ENCODE assay signal across 8 cellular contexts in the genomic region with DNA sequence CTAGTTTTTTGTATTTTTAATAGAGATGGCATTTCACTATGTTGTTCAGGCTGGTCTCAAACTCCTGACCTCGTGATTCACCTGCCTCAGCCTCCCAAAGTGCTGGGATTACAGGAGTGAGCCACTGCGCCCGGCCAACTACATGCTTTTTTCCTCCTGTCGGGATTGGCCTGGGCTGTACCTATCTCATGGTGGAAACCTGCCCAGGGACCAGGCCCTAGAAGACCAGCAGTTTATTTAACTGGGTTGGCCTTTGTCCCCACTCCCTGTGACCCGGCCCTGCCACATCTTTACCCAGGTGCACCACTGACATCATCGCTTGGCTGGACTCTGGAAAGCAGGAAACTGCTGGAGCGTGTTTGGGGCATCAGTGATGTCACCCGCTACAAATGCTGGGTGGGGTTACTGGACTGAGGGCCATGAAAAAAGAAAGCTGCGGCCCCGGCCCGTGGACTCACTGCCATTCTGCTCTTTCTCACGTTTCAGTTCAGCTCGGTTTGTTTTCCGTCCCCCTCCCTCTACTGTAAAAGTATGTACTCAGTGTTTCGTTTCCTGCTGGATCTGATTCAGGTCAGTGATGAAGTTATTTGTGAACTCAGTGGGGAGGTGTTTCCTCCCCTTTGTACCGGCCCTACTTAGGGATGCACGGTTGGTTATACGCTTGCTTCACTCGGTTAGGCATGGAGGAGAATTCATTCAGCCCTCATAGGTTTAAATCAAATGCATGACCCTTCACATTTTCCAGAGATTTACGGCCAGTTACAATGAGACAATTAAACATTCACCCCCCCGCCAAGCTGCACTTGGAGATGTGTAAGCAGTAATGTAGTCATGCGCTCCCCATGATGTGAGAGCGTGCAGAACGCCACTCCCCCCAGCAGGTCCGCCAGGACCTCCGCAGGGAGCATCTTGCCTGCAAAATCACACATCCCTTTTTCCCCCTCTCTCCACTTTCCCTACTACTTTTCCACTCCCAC.
DNase-seq lines count a peak whose midpoint lies in the region; ATAC-seq and TF ChIP-seq lines count a peak whose summit lies in the region.

No MANE protein-coding gene starts in this region.

- H3K4me3 ChIP-seq in HUES64 (ENCODE audit: low read length) (no peak overlapping the region), iPS-18a (ENCODE audit: low read length) (peak overlapping the region; percentile 2), stomach smooth muscle (ENCODE audit: low read length in 2 of 2) (peak overlapping the region; percentile 48 to 67)

- H3K9ac ChIP-seq in HUES64 (ENCODE audit: low read depth, low read length) (no peak overlapping the region), iPS-18a (ENCODE audit: low read length) (no peak overlapping the region), stomach smooth muscle (ENCODE audit: low read length in 2 of 2) (peak overlapping the region; percentile 19 to 72)

- CTCF ChIA-PET in WTC11 (lab: Charles Lee), result interaction anchor here (0.7 to 1.6 kb wide), 3 partner anchors 30 to 279 kb away, joined by 3 to 7 read pairs (median 4); no protein-coding TSS in a partner anchor

- H3K27me3 ChIP-seq in HUES64 (ENCODE audit: insufficient read depth, low read length) (no peaks in the 10 kb centered on the region), iPS-18a (ENCODE audit: control insufficient read depth, insufficient read depth, low read length) (no peaks in the 10 kb centered on the region), stomach smooth muscle (ENCODE audit: control insufficient read depth in 1 of 2, insufficient read depth in 2 of 2, low read length in 2 of 2) (no peaks in the 10 kb centered on the region)

- H3K36me3 ChIP-seq in HUES64 (ENCODE audit: insufficient read depth, low read length), result peaks cover 23% of the 10 kb centered on the region
- H3K36me3 ChIP-seq in iPS-18a (ENCODE audit: control insufficient read depth, low read depth, low read length), result no peaks in the 10 kb centered on the region
- H3K36me3 ChIP-seq in stomach smooth muscle (ENCODE audit: control insufficient read depth in 2 of 2, insufficient read depth in 2 of 2, low read length in 2 of 2), result no peaks in the 10 kb centered on the region

- peaks cover 27% of the 10 kb centered on the region for H3K4me1 Mint-ChIP-seq in WTC11
- no peaks in the 10 kb centered on the region for H3K4me1 Mint-ChIP-seq in stimulated activated naive B cell treated with anti-CD40 and anti-IgM and Interleukin-4, amounts not matched to agents 10 μg/mL and 1 μg/mL and 100 μg/mL, for 72 hours

- 48% methylated on average over 23 of the region's 26 CpGs for WGBS in HUES64

- H3K4me1 ChIP-seq in HUES64 (ENCODE audit: insufficient read depth, low read length) (peaks cover 10% of the 10 kb centered on the region; the same call in 1 of the 2 replicates), iPS-18a (ENCODE audit: control insufficient read depth, low read depth, low read length) (no peaks in the 10 kb centered on the region), stomach smooth muscle (ENCODE audit: control insufficient read depth, insufficient read depth, low read length) (peaks cover 25% of the 10 kb centered on the region)

- peaks cover 12% of the 10 kb centered on the region for H3K9me3 Mint-ChIP-seq in WTC11
- H3K9me3 Mint-ChIP-seq in stimulated activated naive B cell treated with anti-CD40 and anti-IgM and Interleukin-4, amounts not matched to agents 10 μg/mL and 1 μg/mL and 100 μg/mL, for 72 hours, result peaks cover 5 to 11% of the 10 kb centered on the region in 2 donors

- DNase-seq in WTC11 (ENCODE audit: low spot score), result no peak
- no peak for DNase-seq in stimulated activated naive B cell treated with anti-CD40 and anti-IgM and Interleukin-4, amounts not matched to agents 10 μg/mL and 1 μg/mL and 100 μg/mL, for 72 hours
- DNase-seq in SKM-1 (lab: John Stamatoyannopoulos, UW; ENCODE audit: unreplicated experiment), result no peak
- no peak for DNase-seq in AML-193 (lab: John Stamatoyannopoulos, UW)

- peak overlapping the region; percentile 93 for H3K27ac Mint-ChIP-seq in WTC11
- H3K27ac Mint-ChIP-seq in stimulated activated naive B cell treated with anti-CD40 and anti-IgM and Interleukin-4, amounts not matched to agents 10 μg/mL and 1 μg/mL and 100 μg/mL, for 72 hours, result no peak overlapping the region

- no peak for TF ChIP-seq CTCF in WTC11 (IDR thresholded peaks at IDR 0.05)

- no peaks in the 10 kb centered on the region for H3K27me3 Mint-ChIP-seq in WTC11 (ENCODE audit: low read depth)
- no peaks in the 10 kb centered on the region for H3K27me3 Mint-ChIP-seq in stimulated activated naive B cell treated with anti-CD40 and anti-IgM and Interleukin-4, amounts not matched to agents 10 μg/mL and 1 μg/mL and 100 μg/mL, for 72 hours

- peak overlapping the region; percentile 29; the same call in 1 of the 2 replicates for H3K27ac ChIP-seq in HUES64 (ENCODE audit: low read depth, low read length)
- no peak overlapping the region for H3K27ac ChIP-seq in iPS-18a (ENCODE audit: low read length)
- peak overlapping the region; percentile 66 for H3K27ac ChIP-seq in stomach smooth muscle (ENCODE audit: low read length)

- POLR2A ChIA-PET in WTC11 (lab: Charles Lee), result no interaction called here

- H3K36me3 Mint-ChIP-seq in WTC11, result peaks cover 17% of the 10 kb centered on the region
- H3K36me3 Mint-ChIP-seq in stimulated activated naive B cell treated with anti-CD40 and anti-IgM and Interleukin-4, amounts not matched to agents 10 μg/mL and 1 μg/mL and 100 μg/mL, for 72 hours, result peaks cover 50 to 74% of the 10 kb centered on the region in 2 donors

- peak overlapping the region; percentile 29 for H3K4me3 Mint-ChIP-seq in WTC11
- H3K4me3 Mint-ChIP-seq in stimulated activated naive B cell treated with anti-CD40 and anti-IgM and Interleukin-4, amounts not matched to agents 10 μg/mL and 1 μg/mL and 100 μg/mL, for 72 hours, result no peak overlapping the region

- H3K9me3 ChIP-seq in HUES64 (ENCODE audit: insufficient read depth, low read depth, low read length) (no peaks in the 10 kb centered on the region), iPS-18a (ENCODE audit: control insufficient read depth, low read depth, low read length) (no peaks in the 10 kb centered on the region), stomach smooth muscle (ENCODE audit: control insufficient read depth in 2 of 2, low read length in 2 of 2) (no peaks in the 10 kb centered on the region)

- ATAC-seq in WTC11 (peak; percentile 34; the same call in 1 of the 2 replicates), HG02678 (IDR thresholded peaks at IDR 0.05; ENCODE audit: unreplicated experiment) (no peak)
- ATAC-seq in stimulated activated naive B cell treated with anti-CD40 and anti-IgM and Interleukin-4, amounts not matched to agents 10 μg/mL and 1 μg/mL and 100 μg/mL, for 72 hours (replicated peaks), result no peak

TF ChIP-seq in WTC11, 78 proteins besides CTCF, POLR2A, EP300 and RAD21 (continues in another document):
- TF ChIP-seq ZNF396 (CRISPR knock-in tag; IDR thresholded peaks at IDR 0.05; ENCODE audit: borderline replicate concordance) (no peak), FOXK1 (CRISPR knock-in tag; IDR thresholded peaks at IDR 0.05) (no peak), ZNF232 (CRISPR knock-in tag; IDR thresholded peaks at IDR 0.05) (no peak), EMX1 (CRISPR knock-in tag; IDR thresholded peaks at IDR 0.05) (no peak), ZNF138 (CRISPR knock-in tag; conservative IDR thresholded peaks at IDR 0.05) (no peak), OVOL2 (CRISPR knock-in tag; IDR thresholded peaks at IDR 0.05; ENCODE audit: borderline replicate concordance) (no peak), KAT7 (CRISPR knock-in tag; IDR thresholded peaks at IDR 0.05; ENCODE audit: borderline replicate concordance) (no peak)
- TF ChIP-seq, protein P1, sequence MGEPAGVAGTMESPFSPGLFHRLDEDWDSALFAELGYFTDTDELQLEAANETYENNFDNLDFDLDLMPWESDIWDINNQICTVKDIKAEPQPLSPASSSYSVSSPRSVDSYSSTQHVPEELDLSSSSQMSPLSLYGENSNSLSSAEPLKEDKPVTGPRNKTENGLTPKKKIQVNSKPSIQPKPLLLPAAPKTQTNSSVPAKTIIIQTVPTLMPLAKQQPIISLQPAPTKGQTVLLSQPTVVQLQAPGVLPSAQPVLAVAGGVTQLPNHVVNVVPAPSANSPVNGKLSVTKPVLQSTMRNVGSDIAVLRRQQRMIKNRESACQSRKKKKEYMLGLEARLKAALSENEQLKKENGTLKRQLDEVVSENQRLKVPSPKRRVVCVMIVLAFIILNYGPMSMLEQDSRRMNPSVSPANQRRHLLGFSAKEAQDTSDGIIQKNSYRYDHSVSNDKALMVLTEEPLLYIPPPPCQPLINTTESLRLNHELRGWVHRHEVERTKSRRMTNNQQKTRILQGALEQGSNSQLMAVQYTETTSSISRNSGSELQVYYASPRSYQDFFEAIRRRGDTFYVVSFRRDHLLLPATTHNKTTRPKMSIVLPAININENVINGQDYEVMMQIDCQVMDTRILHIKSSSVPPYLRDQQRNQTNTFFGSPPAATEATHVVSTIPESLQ (CRISPR knock-in tag; IDR thresholded peaks at IDR 0.05), result no peak
- TF ChIP-seq, protein P2, sequence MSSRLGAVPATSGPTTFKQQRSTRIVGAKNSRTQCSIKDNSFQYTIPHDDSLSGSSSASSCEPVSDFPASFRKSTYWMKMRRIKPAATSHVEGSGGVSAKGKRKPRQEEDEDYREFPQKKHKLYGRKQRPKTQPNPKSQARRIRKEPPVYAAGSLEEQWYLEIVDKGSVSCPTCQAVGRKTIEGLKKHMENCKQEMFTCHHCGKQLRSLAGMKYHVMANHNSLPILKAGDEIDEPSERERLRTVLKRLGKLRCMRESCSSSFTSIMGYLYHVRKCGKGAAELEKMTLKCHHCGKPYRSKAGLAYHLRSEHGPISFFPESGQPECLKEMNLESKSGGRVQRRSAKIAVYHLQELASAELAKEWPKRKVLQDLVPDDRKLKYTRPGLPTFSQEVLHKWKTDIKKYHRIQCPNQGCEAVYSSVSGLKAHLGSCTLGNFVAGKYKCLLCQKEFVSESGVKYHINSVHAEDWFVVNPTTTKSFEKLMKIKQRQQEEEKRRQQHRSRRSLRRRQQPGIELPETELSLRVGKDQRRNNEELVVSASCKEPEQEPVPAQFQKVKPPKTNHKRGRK (CRISPR knock-in tag; IDR thresholded peaks at IDR 0.05; ENCODE audit: borderline replicate concordance), result no peak
- TF ChIP-seq, protein P3, sequence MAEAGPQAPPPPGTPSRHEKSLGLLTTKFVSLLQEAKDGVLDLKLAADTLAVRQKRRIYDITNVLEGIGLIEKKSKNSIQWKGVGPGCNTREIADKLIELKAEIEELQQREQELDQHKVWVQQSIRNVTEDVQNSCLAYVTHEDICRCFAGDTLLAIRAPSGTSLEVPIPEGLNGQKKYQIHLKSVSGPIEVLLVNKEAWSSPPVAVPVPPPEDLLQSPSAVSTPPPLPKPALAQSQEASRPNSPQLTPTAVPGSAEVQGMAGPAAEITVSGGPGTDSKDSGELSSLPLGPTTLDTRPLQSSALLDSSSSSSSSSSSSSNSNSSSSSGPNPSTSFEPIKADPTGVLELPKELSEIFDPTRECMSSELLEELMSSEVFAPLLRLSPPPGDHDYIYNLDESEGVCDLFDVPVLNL (CRISPR knock-in tag; IDR thresholded peaks at IDR 0.05; ENCODE audit: borderline replicate concordance, low read depth), result no peak

Comparison
In these comparisons a context has a peak if more than half of its experiments do, and no peak if none do; other contexts are left out.
1. H3K9ac ChIP-seq: peak in stomach smooth muscle (2 of 2); none in HUES64 (single experiment) and iPS-18a (single experiment).